Comparison of ENCODE assay signal across 16 cellular contexts in the genomic region with DNA sequence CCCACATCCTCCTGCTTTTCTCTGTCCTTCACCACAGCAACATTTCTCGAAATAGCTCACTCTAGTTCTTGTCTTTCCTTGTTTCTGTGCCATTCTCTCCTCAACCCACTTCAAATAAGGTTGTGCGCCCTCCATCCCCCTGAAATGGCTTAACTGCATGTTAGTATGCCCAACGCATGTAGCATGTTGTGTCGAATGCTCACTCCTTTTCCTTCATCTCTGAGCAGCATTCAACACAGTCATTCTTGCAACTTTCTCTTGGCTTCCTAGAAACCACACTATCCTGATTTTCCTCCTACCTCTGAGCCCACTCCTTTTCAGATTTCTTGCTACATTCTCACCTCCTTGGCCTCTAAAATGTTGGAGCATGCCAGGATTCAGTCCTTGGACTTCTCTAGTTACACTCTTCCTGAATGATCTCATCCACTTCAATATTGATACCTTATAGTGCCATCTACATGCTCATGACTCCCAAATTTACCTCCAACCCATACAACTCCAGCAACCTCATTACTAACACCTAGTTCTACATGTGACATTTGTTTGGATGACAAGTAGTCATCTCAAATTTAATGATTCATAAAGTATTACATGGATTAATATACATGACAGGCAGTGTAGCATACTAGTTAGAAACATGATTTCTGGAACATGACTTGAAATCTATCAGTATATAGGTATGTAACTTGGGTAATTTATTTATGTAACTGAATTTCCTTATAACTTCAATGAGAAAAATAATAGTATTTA. TPM values are rescaled to one million over a fixed set of nuclear protein-coding genes. Genes with fewer than 3 reads are reported as not detected.
DNase-seq lines count a peak whose midpoint lies in the region; ATAC-seq and TF ChIP-seq lines count a peak whose summit lies in the region.
"Had no signal": no experiment of that assay in that cellular context is flagged by ENCODE, and none has a peak within 500 bp of the region (broad histone marks: within the 10 kb centered on the region; RNA-seq: fewer than 3 reads in every experiment).

No MANE protein-coding gene starts in this region.

- H3K79me2 ChIP-seq in DND-41 (ENCODE audit: insufficient read depth, low read length) = no peaks in the 10 kb centered on the region

- CTCF ChIA-PET in activated CD8-positive, alpha-beta T cell treated with anti-CD3 and anti-CD28 coated beads, Interleukin-2, amount 10 ng/mL, durations not matched to agents 7 days and 5 days (lab: Charles Lee) = no interaction called here

- H3K4me3 ChIP-seq in DND-41 (ENCODE audit: low read depth in 1 of 2, low read length in 2 of 2) = no peak overlapping the region
- H3K4me3 ChIP-seq: heart left ventricle, left lung, mucosa of descending colon had no signal

- H2AFZ ChIP-seq in DND-41 (ENCODE audit: low read depth, low read length) = no peak overlapping the region

- H3K36me3 ChIP-seq in DND-41 (ENCODE audit: insufficient read depth, low read length) = peaks cover 28% of the 10 kb centered on the region

- no peak overlapping the region for H3K4me3 Mint-ChIP-seq in activated T-cell treated with anti-CD3 and anti-CD28 coated beads, Interleukin-2, amount 50 U/mL, for 24 hours
- H3K4me3 Mint-ChIP-seq in activated CD8-positive, alpha-beta T cell treated with anti-CD3 and anti-CD28 coated beads, Interleukin-2, amount 10 ng/mL, durations not matched to agents 7 days and 5 days = no peak overlapping the region
- no peak overlapping the region for H3K4me3 Mint-ChIP-seq in nephron progenitor cell

- H3K9me3 ChIP-seq in DND-41 (ENCODE audit: insufficient read depth, low read length, severe bottlenecking) = no peaks in the 10 kb centered on the region
- H3K9me3 ChIP-seq: heart left ventricle, left lung, mucosa of descending colon had no signal

- no peak overlapping the region for H3K27ac ChIP-seq in DND-41 (ENCODE audit: low read length)
- H3K27ac ChIP-seq: heart left ventricle, left lung had no signal

- no peak for DNase-seq in activated T-cell treated with anti-CD3 and anti-CD28 coated beads, Interleukin-2, amount 50 U/mL, for 24 hours
- DNase-seq in activated T-cell treated with anti-CD3 and anti-CD28 coated beads, Interleukin-2, amount 50 U/mL, for 48 hours = no peak
- no peak for DNase-seq in DND-41
- no peak for DNase-seq in activated CD8-positive, alpha-beta T cell treated with anti-CD3 and anti-CD28 coated beads, Interleukin-2, amount 10 ng/mL, durations not matched to agents 7 days and 5 days
- DNase-seq in nephron progenitor cell = no peak
- DNase-seq in cortex of kidney (lab: John Stamatoyannopoulos, UW) = no peak
- DNase-seq in medulla oblongata (ENCODE audit: extremely low spot score) = no peak
- DNase-seq: activated gamma-delta T cell, heart left ventricle, KG1, left lung, mucosa of descending colon, NCI-H1048, NCI-H2029, nucleus accumbens, retina had no signal

- peak; percentile 28; the same call in 1 of the 3 replicates for ATAC-seq in DND-41 (ENCODE audit: insufficient read depth, low read depth)
- no peak for ATAC-seq in activated CD8-positive, alpha-beta T cell treated with anti-CD3 and anti-CD28 coated beads, Interleukin-2, amount 10 ng/mL, durations not matched to agents 7 days and 5 days
- ATAC-seq: heart left ventricle, left lung, mucosa of descending colon had no signal

- no peaks in the 10 kb centered on the region for H3K27me3 ChIP-seq in DND-41 (ENCODE audit: insufficient read depth, low read length, poor library complexity)
- H3K27me3 ChIP-seq: heart left ventricle, left lung had no signal

- H3K27ac Mint-ChIP-seq in activated T-cell treated with anti-CD3 and anti-CD28 coated beads, Interleukin-2, amount 50 U/mL, for 24 hours = peak overlapping the region; percentile 16
- H3K27ac Mint-ChIP-seq in activated CD8-positive, alpha-beta T cell treated with anti-CD3 and anti-CD28 coated beads, Interleukin-2, amount 10 ng/mL, durations not matched to agents 7 days and 5 days = peak overlapping the region; percentile 51
- peak overlapping the region; percentile 93 for H3K27ac Mint-ChIP-seq in nephron progenitor cell

- H3K9ac ChIP-seq in DND-41 (ENCODE audit: low read depth, low read length) = no peak overlapping the region

- peaks cover 3% of the 10 kb centered on the region for H3K27me3 Mint-ChIP-seq in activated T-cell treated with anti-CD3 and anti-CD28 coated beads, Interleukin-2, amount 50 U/mL, for 24 hours
- H3K27me3 Mint-ChIP-seq in activated CD8-positive, alpha-beta T cell treated with anti-CD3 and anti-CD28 coated beads, Interleukin-2, amount 10 ng/mL, durations not matched to agents 7 days and 5 days (ENCODE audit: low read depth) = no peaks in the 10 kb centered on the region
- H3K27me3 Mint-ChIP-seq in nephron progenitor cell (ENCODE audit: low read depth, poor library complexity) = no peaks in the 10 kb centered on the region

- POLR2A ChIA-PET in activated CD8-positive, alpha-beta T cell treated with anti-CD3 and anti-CD28 coated beads, Interleukin-2, amount 10 ng/mL, durations not matched to agents 7 days and 5 days (lab: Charles Lee) = no interaction called here

- no peaks in the 10 kb centered on the region for H3K9me3 Mint-ChIP-seq in activated T-cell treated with anti-CD3 and anti-CD28 coated beads, Interleukin-2, amount 50 U/mL, for 24 hours
- H3K9me3 Mint-ChIP-seq in activated CD8-positive, alpha-beta T cell treated with anti-CD3 and anti-CD28 coated beads, Interleukin-2, amount 10 ng/mL, durations not matched to agents 7 days and 5 days (ENCODE audit: insufficient read depth) = no peaks in the 10 kb centered on the region
- peaks cover 66% of the 10 kb centered on the region for H3K9me3 Mint-ChIP-seq in nephron progenitor cell

- peaks cover 53% of the 10 kb centered on the region for H3K36me3 Mint-ChIP-seq in activated T-cell treated with anti-CD3 and anti-CD28 coated beads, Interleukin-2, amount 50 U/mL, for 24 hours (ENCODE audit: low read depth)
- H3K36me3 Mint-ChIP-seq in activated CD8-positive, alpha-beta T cell treated with anti-CD3 and anti-CD28 coated beads, Interleukin-2, amount 10 ng/mL, durations not matched to agents 7 days and 5 days (ENCODE audit: low read depth) = peaks cover 52% of the 10 kb centered on the region
- peaks cover 83% of the 10 kb centered on the region for H3K36me3 Mint-ChIP-seq in nephron progenitor cell (ENCODE audit: low read depth)

- H3K4me1 Mint-ChIP-seq in activated T-cell treated with anti-CD3 and anti-CD28 coated beads, Interleukin-2, amount 50 U/mL, for 24 hours (ENCODE audit: low read depth) = peaks cover 25% of the 10 kb centered on the region
- H3K4me1 Mint-ChIP-seq in activated CD8-positive, alpha-beta T cell treated with anti-CD3 and anti-CD28 coated beads, Interleukin-2, amount 10 ng/mL, durations not matched to agents 7 days and 5 days (ENCODE audit: low read depth) = peaks cover 10% of the 10 kb centered on the region
- no peaks in the 10 kb centered on the region for H3K4me1 Mint-ChIP-seq in nephron progenitor cell

- H4K20me1 ChIP-seq in DND-41 (ENCODE audit: insufficient read depth, low read length) = no peaks in the 10 kb centered on the region

- no peak for TF ChIP-seq CTCF in DND-41 (IDR thresholded peaks at IDR 0.05; ENCODE audit: borderline replicate concordance, extremely low read depth, low read length, poor library complexity, severe bottlenecking)
- TF ChIP-seq CTCF in nephron progenitor cell (IDR thresholded peaks at IDR 0.05) = no peak

- no peaks in the 10 kb centered on the region for H3K4me1 ChIP-seq in DND-41 (ENCODE audit: insufficient read depth, low read length)
- H3K4me1 ChIP-seq: left lung had no signal

- no peak overlapping the region for H3K4me2 ChIP-seq in DND-41 (ENCODE audit: insufficient read depth, low read length)

RNA-seq across cellular contexts. Expression of a gene that starts 22.3 kb away (rescaled TPM):
- total RNA-seq in activated CD8-positive, alpha-beta T cell treated with anti-CD3 and anti-CD28 coated beads, Interleukin-2, amount 10 ng/mL, durations not matched to agents 7 days and 5 days = 100 to 1,000 TPM; 265 to 276 TPM

Comparison
In these comparisons a context has a peak if more than half of its experiments do, and no peak if none do; other contexts are left out.
1. H3K27ac Mint-ChIP-seq: peak in every context shown above with its lines; median percentile 93 in nephron progenitor cell; 51 in activated CD8-positive, alpha-beta T cell treated with anti-CD3 and anti-CD28 coated beads, Interleukin-2, amount 10 ng/mL, durations not matched to agents 7 days and 5 days; 16 in activated T-cell treated with anti-CD3 and anti-CD28 coated beads, Interleukin-2, amount 50 U/mL, for 24 hours.